In genomic region chr7:98827258-98827657, GRCh38 we compare ENCODE assay signal across 14 cellular contexts. TPM values are rescaled to one million over a fixed set of nuclear protein-coding genes. Genes with fewer than 3 reads are reported as not detected.
DNase-seq lines count a peak whose midpoint lies in the region; ATAC-seq and TF ChIP-seq lines count a peak whose summit lies in the region.
"Had no signal": no experiment of that assay in that cellular context is flagged by ENCODE, and none has a peak within 500 bp of the region (broad histone marks: within the 10 kb centered on the region; RNA-seq: fewer than 3 reads in every experiment).

No MANE protein-coding gene starts in this region.

- DNase-seq in NCI-H524 (lab: John Stamatoyannopoulos, UW) (peak; percentile 80 to 89), NCI-H524 treated with DMSO at 0.1 percent for 48 hours (lab: John Stamatoyannopoulos, UW) (no peak), right cardiac atrium (no peak), Right ventricle myocardium superior (no peak), coronary artery (ENCODE audit: low spot score) (no peak), cortex of kidney (lab: John Stamatoyannopoulos, UW) (no peak)
- DNase-seq: Calu3, NCI-H1436, NCI-H187, PC-9 had no signal

- ATAC-seq in right cardiac atrium: no peak
- no peak for ATAC-seq in Right ventricle myocardium superior (ENCODE audit: poor library complexity)
- ATAC-seq in HG03354 (IDR thresholded peaks at IDR 0.05; ENCODE audit: poor library complexity, severe bottlenecking, unreplicated experiment): no peak

- no peaks in the 10 kb centered on the region for H3K9me3 ChIP-seq in right cardiac atrium (ENCODE audit: control insufficient read depth, low read length)

- no peaks in the 10 kb centered on the region for H3K4me1 ChIP-seq in right cardiac atrium (ENCODE audit: control insufficient read depth, insufficient read depth, low read length)

- 63% methylated on average over 3 of the region's 3 CpGs for WGBS in right cardiac atrium

- H3K27ac ChIP-seq in right cardiac atrium (ENCODE audit: low read length) (peak overlapping the region; percentile 84), coronary artery (peak overlapping the region; percentile 89)
- H3K27ac ChIP-seq: PC-9 had no signal

- intact Hi-C loops in right cardiac atrium (cut with DNase I) (no loop called here), Right ventricle myocardium superior (cut with DNase I) (no loop called here)

- no peak overlapping the region for H3K4me3 ChIP-seq in right cardiac atrium (ENCODE audit: low read length)
- H3K4me3 ChIP-seq in coronary artery: no peak overlapping the region
- H3K4me3 ChIP-seq: PC-9 had no signal

- no peaks in the 10 kb centered on the region for H3K27me3 ChIP-seq in right cardiac atrium (ENCODE audit: control insufficient read depth, insufficient read depth)

- TF ChIP-seq CTCF in coronary artery (IDR thresholded peaks at IDR 0.05): no peak

RNA-seq across cellular contexts. Expression of gene TMEM130, which starts 42.6 kb away (rescaled TPM):
- total RNA-seq in right cardiac atrium: under 1 TPM in 1 of 4 donors, not detected in 3; 0.58 TPM
- polyA plus RNA-seq in right cardiac atrium: 0.11 TPM
- total RNA-seq in Right ventricle myocardium superior: not detected
- total RNA-seq: Calu3, HepG2, HT1080, SK-MEL-5 had no signal
- polyA plus RNA-seq: HepG2 had no signal

RNA-seq across cellular contexts. Expression of gene TRRAP, which starts 51.1 kb away (rescaled TPM):
- total RNA-seq in right cardiac atrium (10 to 100 TPM; 17.6 to 26.1 (median 22.7) TPM), Right ventricle myocardium superior (13.7 TPM)
- 11.3 TPM for polyA plus RNA-seq in right cardiac atrium

Comparison
In these comparisons a context has a peak if more than half of its experiments do, and no peak if none do; other contexts are left out.
1. DNase-seq: peak in NCI-H524 (2 of 2); none in NCI-H524 treated with DMSO at 0.1 percent for 48 hours (single experiment), right cardiac atrium (0 of 3), Right ventricle myocardium superior (single experiment), coronary artery (single experiment) and cortex of kidney (single experiment).